In the genomic region with DNA sequence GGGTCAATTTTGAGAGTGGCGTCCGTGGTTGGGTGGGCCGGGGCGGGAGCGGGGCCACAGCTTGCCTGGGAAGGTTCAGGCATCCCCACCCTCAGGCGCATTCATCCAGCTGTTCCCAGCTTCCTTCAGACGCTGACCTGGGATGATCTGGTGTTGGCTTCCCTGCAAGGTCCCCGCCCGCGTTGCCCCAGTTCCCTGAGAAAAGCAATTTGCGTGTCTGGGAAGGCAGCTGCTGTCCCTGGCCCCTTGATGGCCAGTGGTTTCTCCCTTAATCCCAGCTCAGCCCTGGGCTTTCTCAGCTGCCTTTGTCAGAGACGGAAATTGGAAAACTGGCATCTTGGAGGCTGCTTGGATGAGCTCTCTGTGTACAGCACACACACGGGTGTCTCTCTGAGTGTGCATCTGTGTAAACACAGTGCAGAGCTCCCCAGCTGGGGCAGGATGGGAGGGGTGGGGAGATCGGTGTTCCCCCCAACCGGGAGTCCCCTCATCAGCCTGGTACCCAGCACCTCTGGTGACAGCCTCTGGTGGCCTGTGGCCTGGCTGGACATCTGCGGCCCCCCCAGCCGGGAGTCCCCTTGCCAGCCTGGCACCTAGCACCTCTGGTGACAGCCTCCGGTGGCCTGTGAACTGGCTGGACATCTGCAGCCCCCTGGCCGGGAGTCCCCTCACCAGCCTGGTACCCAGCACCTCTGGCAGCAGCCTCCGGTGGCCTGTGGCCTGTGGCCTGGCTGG, we compare ENCODE assay signal across 15 cellular contexts.
DNase-seq lines count a peak whose midpoint lies in the region; ATAC-seq and TF ChIP-seq lines count a peak whose summit lies in the region.
"Had no signal": no experiment of that assay in that cellular context is flagged by ENCODE, and none has a peak within 500 bp of the region (broad histone marks: within the 10 kb centered on the region; RNA-seq: fewer than 3 reads in every experiment).

No MANE protein-coding gene starts in this region.

- H3K27me3 ChIP-seq in endodermal cell (ENCODE audit: control insufficient read depth, insufficient read depth, low read length, poor library complexity, severe bottlenecking), result no peaks in the 10 kb centered on the region
- H3K27me3 ChIP-seq in stomach smooth muscle (ENCODE audit: control insufficient read depth in 1 of 2, insufficient read depth in 2 of 2, low read length in 2 of 2), result no peaks in the 10 kb centered on the region
- no peaks in the 10 kb centered on the region for H3K27me3 ChIP-seq in osteoblast (ENCODE audit: insufficient read depth, low read length)
- H3K27me3 ChIP-seq: pancreas had no signal

- H3K4me3 Mint-ChIP-seq in endodermal cell, result no peak overlapping the region
- H3K4me3 Mint-ChIP-seq: CD4-positive, CD25-positive, alpha-beta regulatory T cell; stimulated activated memory B cell treated with anti-CD40 and anti-IgM and Interleukin-4, amounts not matched to agents 10 μg/mL and 1 μg/mL and 100 μg/mL, for 72 hours had no signal

- H3K4me1 ChIP-seq in endodermal cell (ENCODE audit: control insufficient read depth, insufficient read depth, low read length) (no peaks in the 10 kb centered on the region), mucosa of descending colon (ENCODE audit: low read depth) (no peaks in the 10 kb centered on the region), stomach smooth muscle (ENCODE audit: control insufficient read depth, insufficient read depth, low read length) (peaks cover 68% of the 10 kb centered on the region), osteoblast (ENCODE audit: insufficient read depth, low read length) (no peaks in the 10 kb centered on the region)
- H3K4me1 ChIP-seq: pancreas had no signal

- no peak overlapping the region for H2AFZ ChIP-seq in osteoblast (ENCODE audit: low read length)

- DNase-seq in NCI-H82 (lab: John Stamatoyannopoulos, UW) (peak; percentile 83), endodermal cell (no peak), mucosa of descending colon (peak; percentile 52 to 65 (median 56)), HT-29 (ENCODE audit: low spot score) (no peak), osteoblast (ENCODE audit: insufficient read length, low spot score, missing footprints) (no peak), A172 (ENCODE audit: low spot score) (no peak)
- DNase-seq in activated CD4-positive, CD25-positive, alpha-beta regulatory T cell (lab: John Stamatoyannopoulos, UW), result no peak
- DNase-seq: CD4-positive, CD25-positive, alpha-beta regulatory T cell; NCI-H2081; stimulated activated CD4-positive, alpha-beta T cell treated with anti-CD3 and anti-CD28 coated beads, Interleukin-4, amount 100 ng/mL, for 1 hour; T-helper 1 cell had no signal

- 93 to 94% methylated on average over 16 to 20 of the region's 20 CpGs for WGBS in endodermal cell (ENCODE audit: insufficient coverage in 1 of 2, insufficient read length in 1 of 2), 2 experiments

- peak overlapping the region; percentile 55 for H3K27ac ChIP-seq in endodermal cell (ENCODE audit: low read depth, low read length)
- peak overlapping the region; percentile 93 for H3K27ac ChIP-seq in stomach smooth muscle (ENCODE audit: low read length)
- no peak overlapping the region for H3K27ac ChIP-seq in osteoblast (ENCODE audit: low read depth, low read length)
- H3K27ac ChIP-seq: pancreas had no signal

- H3K9me3 ChIP-seq in endodermal cell (ENCODE audit: control insufficient read depth, low read length), result no peaks in the 10 kb centered on the region
- H3K9me3 ChIP-seq in mucosa of descending colon, result no peaks in the 10 kb centered on the region
- H3K9me3 ChIP-seq in stomach smooth muscle (ENCODE audit: control insufficient read depth in 2 of 2, low read length in 2 of 2), result no peaks in the 10 kb centered on the region
- no peaks in the 10 kb centered on the region for H3K9me3 ChIP-seq in osteoblast (ENCODE audit: low read depth, low read length)
- H3K9me3 ChIP-seq: pancreas had no signal

- no peaks in the 10 kb centered on the region for H3K9me3 Mint-ChIP-seq in endodermal cell
- H3K9me3 Mint-ChIP-seq: CD4-positive, CD25-positive, alpha-beta regulatory T cell; stimulated activated memory B cell treated with anti-CD40 and anti-IgM and Interleukin-4, amounts not matched to agents 10 μg/mL and 1 μg/mL and 100 μg/mL, for 72 hours had no signal

- H3K27me3 Mint-ChIP-seq in endodermal cell (ENCODE audit: insufficient read depth), result no peaks in the 10 kb centered on the region

- H3K4me2 ChIP-seq in osteoblast (ENCODE audit: insufficient read depth, low read length), result no peak overlapping the region

- peak; percentile 47 for ATAC-seq in mucosa of descending colon
- ATAC-seq: stimulated activated memory B cell treated with anti-CD40 and anti-IgM and Interleukin-4, amounts not matched to agents 10 μg/mL and 1 μg/mL and 100 μg/mL, for 72 hours had no signal

- peaks cover 24% of the 10 kb centered on the region for H3K36me3 Mint-ChIP-seq in endodermal cell (ENCODE audit: low read depth)
- H3K36me3 Mint-ChIP-seq: CD4-positive, CD25-positive, alpha-beta regulatory T cell; stimulated activated memory B cell treated with anti-CD40 and anti-IgM and Interleukin-4, amounts not matched to agents 10 μg/mL and 1 μg/mL and 100 μg/mL, for 72 hours had no signal

- intact Hi-C loops in mucosa of descending colon (cut with DNase I, micrococcal nuclease), result no loop called here

- peaks cover 69% of the 10 kb centered on the region for H4K20me1 ChIP-seq in osteoblast (ENCODE audit: insufficient read depth, low read length)

- no peaks in the 10 kb centered on the region for H3K4me1 Mint-ChIP-seq in endodermal cell
- H3K4me1 Mint-ChIP-seq: CD4-positive, CD25-positive, alpha-beta regulatory T cell; stimulated activated memory B cell treated with anti-CD40 and anti-IgM and Interleukin-4, amounts not matched to agents 10 μg/mL and 1 μg/mL and 100 μg/mL, for 72 hours had no signal

- H3K9ac ChIP-seq in endodermal cell (ENCODE audit: extremely low read depth, low read length, poor library complexity, severe bottlenecking), result no peak overlapping the region
- peak overlapping the region in 1 of 2 donors; percentile 44 for H3K9ac ChIP-seq in stomach smooth muscle (ENCODE audit: low read length in 2 of 2)

- no peak overlapping the region for H3K27ac Mint-ChIP-seq in endodermal cell
- H3K27ac Mint-ChIP-seq: CD4-positive, CD25-positive, alpha-beta regulatory T cell; stimulated activated memory B cell treated with anti-CD40 and anti-IgM and Interleukin-4, amounts not matched to agents 10 μg/mL and 1 μg/mL and 100 μg/mL, for 72 hours had no signal

- H3K36me3 ChIP-seq in endodermal cell (ENCODE audit: control insufficient read depth, insufficient read depth, low read length), result peaks cover 8% of the 10 kb centered on the region
- H3K36me3 ChIP-seq in mucosa of descending colon (ENCODE audit: low read depth), result no peaks in the 10 kb centered on the region
- H3K36me3 ChIP-seq in stomach smooth muscle (ENCODE audit: control insufficient read depth in 2 of 2, insufficient read depth in 2 of 2, low read length in 2 of 2), result peaks cover 4 to 18% of the 10 kb centered on the region in 2 donors
- peaks cover 81% of the 10 kb centered on the region for H3K36me3 ChIP-seq in osteoblast (ENCODE audit: insufficient read depth, low read length)
- H3K36me3 ChIP-seq: pancreas had no signal

- H3K79me2 ChIP-seq in osteoblast (ENCODE audit: insufficient read depth, low read length), result peaks cover 46% of the 10 kb centered on the region

- TF ChIP-seq CTCF in endodermal cell (conservative IDR thresholded peaks at IDR 0.05) (no peak), mucosa of descending colon (IDR thresholded peaks at IDR 0.05) (no peak), osteoblast (IDR thresholded peaks at IDR 0.05; ENCODE audit: extremely low read depth, low read depth, low read length) (no peak)

- H3K4me3 ChIP-seq in endodermal cell (ENCODE audit: low read length) (no peak overlapping the region), mucosa of descending colon (no peak overlapping the region), stomach smooth muscle (ENCODE audit: low read length in 2 of 2) (peak overlapping the region in 1 of 2 donors; percentile 3), osteoblast (ENCODE audit: insufficient read depth, low read length) (no peak overlapping the region)
- H3K4me3 ChIP-seq: lung, pancreas had no signal

Comparison
In these comparisons a context has a peak if more than half of its experiments do, and no peak if none do; other contexts are left out.
1. DNase-seq: peak in NCI-H82 (single experiment) and mucosa of descending colon (3 of 3); none in endodermal cell (single experiment), HT-29 (single experiment), activated CD4-positive, CD25-positive, alpha-beta regulatory T cell (0 of 4), osteoblast (single experiment) and A172 (single experiment).